2 cellular contexts compared by ENCODE assay signal in the genomic region with DNA sequence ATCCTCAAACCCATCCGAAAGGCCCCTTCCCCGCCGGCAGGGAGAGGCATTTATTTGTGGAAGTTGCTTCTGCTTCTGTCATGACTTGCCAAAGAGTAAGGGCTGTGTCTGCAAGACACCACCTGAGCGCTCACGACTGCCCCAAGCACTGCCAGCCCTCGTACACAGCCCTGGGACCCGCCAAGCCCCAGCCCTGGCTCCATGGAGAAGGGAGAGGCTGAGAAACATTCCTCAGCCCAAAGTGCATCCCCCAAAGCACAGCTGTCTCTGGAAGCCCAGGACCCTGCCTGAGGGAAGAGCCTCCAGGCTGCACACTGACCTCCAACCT.
TF ChIP-seq lines count a peak whose summit lies in the region.

No MANE protein-coding gene starts in this region.

TF ChIP-seq in SK-N-SH treated with all-trans-retinoic acid at 6 μM for 48 hours, 23 proteins besides CTCF, POLR2A, EP300 and RAD21 (continued from another document):
- no peak for TF ChIP-seq ZFP3 (CRISPR knock-in tag; IDR thresholded peaks at IDR 0.05)
- no peak for TF ChIP-seq CSDC2 (CRISPR knock-in tag; IDR thresholded peaks at IDR 0.05)
- TF ChIP-seq, protein P1, sequence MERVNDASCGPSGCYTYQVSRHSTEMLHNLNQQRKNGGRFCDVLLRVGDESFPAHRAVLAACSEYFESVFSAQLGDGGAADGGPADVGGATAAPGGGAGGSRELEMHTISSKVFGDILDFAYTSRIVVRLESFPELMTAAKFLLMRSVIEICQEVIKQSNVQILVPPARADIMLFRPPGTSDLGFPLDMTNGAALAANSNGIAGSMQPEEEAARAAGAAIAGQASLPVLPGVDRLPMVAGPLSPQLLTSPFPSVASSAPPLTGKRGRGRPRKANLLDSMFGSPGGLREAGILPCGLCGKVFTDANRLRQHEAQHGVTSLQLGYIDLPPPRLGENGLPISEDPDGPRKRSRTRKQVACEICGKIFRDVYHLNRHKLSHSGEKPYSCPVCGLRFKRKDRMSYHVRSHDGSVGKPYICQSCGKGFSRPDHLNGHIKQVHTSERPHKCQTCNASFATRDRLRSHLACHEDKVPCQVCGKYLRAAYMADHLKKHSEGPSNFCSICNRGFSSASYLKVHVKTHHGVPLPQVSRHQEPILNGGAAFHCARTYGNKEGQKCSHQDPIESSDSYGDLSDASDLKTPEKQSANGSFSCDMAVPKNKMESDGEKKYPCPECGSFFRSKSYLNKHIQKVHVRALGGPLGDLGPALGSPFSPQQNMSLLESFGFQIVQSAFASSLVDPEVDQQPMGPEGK (CRISPR knock-in tag; IDR thresholded peaks at IDR 0.05; ENCODE audit: borderline replicate concordance): no peak
- no peak for TF ChIP-seq ZNF8 (CRISPR knock-in tag; IDR thresholded peaks at IDR 0.05)
- no peak for TF ChIP-seq ZNF70 (CRISPR knock-in tag; IDR thresholded peaks at IDR 0.05)
- no peak for TF ChIP-seq TCF4 (CRISPR knock-in tag; IDR thresholded peaks at IDR 0.05; ENCODE audit: borderline replicate concordance)
- TF ChIP-seq, protein P2, sequence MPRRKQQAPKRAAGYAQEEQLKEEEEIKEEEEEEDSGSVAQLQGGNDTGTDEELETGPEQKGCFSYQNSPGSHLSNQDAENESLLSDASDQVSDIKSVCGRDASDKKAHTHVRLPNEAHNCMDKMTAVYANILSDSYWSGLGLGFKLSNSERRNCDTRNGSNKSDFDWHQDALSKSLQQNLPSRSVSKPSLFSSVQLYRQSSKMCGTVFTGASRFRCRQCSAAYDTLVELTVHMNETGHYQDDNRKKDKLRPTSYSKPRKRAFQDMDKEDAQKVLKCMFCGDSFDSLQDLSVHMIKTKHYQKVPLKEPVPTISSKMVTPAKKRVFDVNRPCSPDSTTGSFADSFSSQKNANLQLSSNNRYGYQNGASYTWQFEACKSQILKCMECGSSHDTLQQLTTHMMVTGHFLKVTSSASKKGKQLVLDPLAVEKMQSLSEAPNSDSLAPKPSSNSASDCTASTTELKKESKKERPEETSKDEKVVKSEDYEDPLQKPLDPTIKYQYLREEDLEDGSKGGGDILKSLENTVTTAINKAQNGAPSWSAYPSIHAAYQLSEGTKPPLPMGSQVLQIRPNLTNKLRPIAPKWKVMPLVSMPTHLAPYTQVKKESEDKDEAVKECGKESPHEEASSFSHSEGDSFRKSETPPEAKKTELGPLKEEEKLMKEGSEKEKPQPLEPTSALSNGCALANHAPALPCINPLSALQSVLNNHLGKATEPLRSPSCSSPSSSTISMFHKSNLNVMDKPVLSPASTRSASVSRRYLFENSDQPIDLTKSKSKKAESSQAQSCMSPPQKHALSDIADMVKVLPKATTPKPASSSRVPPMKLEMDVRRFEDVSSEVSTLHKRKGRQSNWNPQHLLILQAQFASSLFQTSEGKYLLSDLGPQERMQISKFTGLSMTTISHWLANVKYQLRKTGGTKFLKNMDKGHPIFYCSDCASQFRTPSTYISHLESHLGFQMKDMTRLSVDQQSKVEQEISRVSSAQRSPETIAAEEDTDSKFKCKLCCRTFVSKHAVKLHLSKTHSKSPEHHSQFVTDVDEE (CRISPR knock-in tag; IDR thresholded peaks at IDR 0.05): no peak

TF ChIP-seq in SK-N-SH, 30 proteins besides CTCF, POLR2A, EP300 and RAD21 (continued from another document):
- TF ChIP-seq, protein P3, sequence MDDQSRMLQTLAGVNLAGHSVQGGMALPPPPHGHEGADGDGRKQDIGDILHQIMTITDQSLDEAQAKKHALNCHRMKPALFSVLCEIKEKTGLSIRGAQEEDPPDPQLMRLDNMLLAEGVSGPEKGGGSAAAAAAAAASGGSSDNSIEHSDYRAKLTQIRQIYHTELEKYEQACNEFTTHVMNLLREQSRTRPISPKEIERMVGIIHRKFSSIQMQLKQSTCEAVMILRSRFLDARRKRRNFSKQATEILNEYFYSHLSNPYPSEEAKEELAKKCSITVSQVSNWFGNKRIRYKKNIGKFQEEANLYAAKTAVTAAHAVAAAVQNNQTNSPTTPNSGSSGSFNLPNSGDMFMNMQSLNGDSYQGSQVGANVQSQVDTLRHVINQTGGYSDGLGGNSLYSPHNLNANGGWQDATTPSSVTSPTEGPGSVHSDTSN (IDR thresholded peaks at IDR 0.05): no peak
- no peak for TF ChIP-seq FOXM1 (IDR thresholded peaks at IDR 0.05; ENCODE audit: low read depth)
- TF ChIP-seq RXRA (IDR thresholded peaks at IDR 0.05; ENCODE audit: borderline replicate concordance, low read depth): no peak
- TF ChIP-seq, protein P4, sequence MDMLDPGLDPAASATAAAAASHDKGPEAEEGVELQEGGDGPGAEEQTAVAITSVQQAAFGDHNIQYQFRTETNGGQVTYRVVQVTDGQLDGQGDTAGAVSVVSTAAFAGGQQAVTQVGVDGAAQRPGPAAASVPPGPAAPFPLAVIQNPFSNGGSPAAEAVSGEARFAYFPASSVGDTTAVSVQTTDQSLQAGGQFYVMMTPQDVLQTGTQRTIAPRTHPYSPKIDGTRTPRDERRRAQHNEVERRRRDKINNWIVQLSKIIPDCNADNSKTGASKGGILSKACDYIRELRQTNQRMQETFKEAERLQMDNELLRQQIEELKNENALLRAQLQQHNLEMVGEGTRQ (IDR thresholded peaks at IDR 0.05; ENCODE audit: borderline replicate concordance, low read depth, low read length): no peak
